15 cellular contexts compared by ENCODE assay signal in genomic region chr11:70506658-70506970, GRCh38.
DNase-seq lines count a peak whose midpoint lies in the region; ATAC-seq and TF ChIP-seq lines count a peak whose summit lies in the region.
"Had no signal": no experiment of that assay in that cellular context is flagged by ENCODE, and none has a peak within 500 bp of the region (broad histone marks: within the 10 kb centered on the region; RNA-seq: fewer than 3 reads in every experiment).

No MANE protein-coding gene starts in this region.

- H3K9me2 ChIP-seq in GM23248 (ENCODE audit: insufficient read depth) = no peaks in the 10 kb centered on the region

- in situ Hi-C loops in GM23248 (cut with MboI) = no loop called here

- ATAC-seq in Right ventricle myocardium superior (ENCODE audit: poor library complexity) = no peak
- no peak for ATAC-seq in left cardiac atrium
- no peak for ATAC-seq in aorta (ENCODE audit: low FRiP score)
- ATAC-seq: HCT116 had no signal

- CTCF ChIA-PET in activated naive CD4-positive, alpha-beta T cell treated with anti-CD3 and anti-CD28 coated beads for 36 hours (lab: Charles Lee) = no interaction called here

- H3K27ac Mint-ChIP-seq in chondrocyte (ENCODE audit: unreplicated experiment) = no peak overlapping the region
- H3K27ac Mint-ChIP-seq in activated naive CD4-positive, alpha-beta T cell treated with anti-CD3 and anti-CD28 coated beads for 36 hours = no peak overlapping the region
- H3K27ac Mint-ChIP-seq: CD8-positive, alpha-beta memory T cell had no signal

- no peak for TF ChIP-seq CTCF in chondrocyte (IDR thresholded peaks at IDR 0.05)

- WGBS in aorta, 2 donors = 84% methylated on average over 5 of the region's 5 CpGs
- 25 to 30% methylated on average over 5 of the region's 5 CpGs for WGBS in GM23248 (ENCODE audit: low coverage in 1 of 2, low lambda C conversion rate in 2 of 2, missing lambda C conversion rate in 2 of 2), 2 experiments

- no peaks in the 10 kb centered on the region for H3K36me3 Mint-ChIP-seq in chondrocyte (ENCODE audit: low read depth)
- no peaks in the 10 kb centered on the region for H3K36me3 Mint-ChIP-seq in activated naive CD4-positive, alpha-beta T cell treated with anti-CD3 and anti-CD28 coated beads for 36 hours (ENCODE audit: low read depth)
- H3K36me3 Mint-ChIP-seq: CD8-positive, alpha-beta memory T cell had no signal

- H3K79me2 ChIP-seq in GM23248 (ENCODE audit: insufficient read depth) = no peaks in the 10 kb centered on the region

- H2AFZ ChIP-seq in GM23248 = no peak overlapping the region

- DNase-seq in Right ventricle myocardium superior (peak; percentile 10), left cardiac atrium (no peak), chondrocyte (ENCODE audit: low spot score) (peak; percentile 46), posterior vena cava (ENCODE audit: low spot score) (peak; percentile 66), aorta (peak; percentile 17 to 59), GM23248 (no peak)
- no peak for DNase-seq in activated naive CD4-positive, alpha-beta T cell treated with anti-CD3 and anti-CD28 coated beads for 36 hours
- DNase-seq: 8988T, AML-193, DMS53, GF-D8, IMR-90 had no signal

- intact Hi-C loops in Right ventricle myocardium superior (cut with DNase I) (no loop called here), left cardiac atrium (cut with DNase I) (no loop called here), posterior vena cava (cut with DNase I) (loop anchor here in 1 of 2 donors (5.0 kb wide), 1 partner anchor 1834 kb away; no protein-coding TSS in a partner anchor), aorta (cut with DNase I) (no loop called here)
- intact Hi-C loops in activated naive CD4-positive, alpha-beta T cell treated with anti-CD3 and anti-CD28 coated beads for 36 hours (cut with micrococcal nuclease) = no loop called here

- H3K36me3 ChIP-seq in aorta (ENCODE audit: control insufficient read depth in 1 of 2, insufficient read depth in 2 of 2, low read length in 1 of 2) (no peaks in the 10 kb centered on the region), GM23248 (ENCODE audit: low read depth) (no peaks in the 10 kb centered on the region)
- H3K36me3 ChIP-seq: BLaER1 had no signal

- no peaks in the 10 kb centered on the region for H4K20me1 ChIP-seq in GM23248 (ENCODE audit: insufficient read depth)
- H4K20me1 ChIP-seq: BLaER1 had no signal

- H3F3A ChIP-seq in GM23248 (ENCODE audit: insufficient read depth) = no peaks in the 10 kb centered on the region

- H3K27ac ChIP-seq in aorta (ENCODE audit: low read depth in 1 of 2, low read length in 2 of 2) (no peak overlapping the region), GM23248 (no peak overlapping the region)
- H3K27ac ChIP-seq: BLaER1 had no signal

- no peaks in the 10 kb centered on the region for H3K27me3 Mint-ChIP-seq in chondrocyte (ENCODE audit: low read depth)
- peaks cover 4% of the 10 kb centered on the region for H3K27me3 Mint-ChIP-seq in activated naive CD4-positive, alpha-beta T cell treated with anti-CD3 and anti-CD28 coated beads for 36 hours (ENCODE audit: low read depth)

- no peak overlapping the region for H3K4me3 Mint-ChIP-seq in chondrocyte (ENCODE audit: unreplicated experiment)
- no peak overlapping the region for H3K4me3 Mint-ChIP-seq in activated naive CD4-positive, alpha-beta T cell treated with anti-CD3 and anti-CD28 coated beads for 36 hours
- H3K4me3 Mint-ChIP-seq: CD8-positive, alpha-beta memory T cell had no signal

- H3K27me3 ChIP-seq in aorta (ENCODE audit: control insufficient read depth in 1 of 2, insufficient read depth in 2 of 2, low read length in 1 of 2) (no peaks in the 10 kb centered on the region), GM23248 (replicated peaks; ENCODE audit: insufficient read depth) (no peaks in the 10 kb centered on the region)
- H3K27me3 ChIP-seq: BLaER1 had no signal

- H3K9me3 Mint-ChIP-seq in chondrocyte (ENCODE audit: low read depth) = peaks cover 2% of the 10 kb centered on the region
- H3K9me3 Mint-ChIP-seq in activated naive CD4-positive, alpha-beta T cell treated with anti-CD3 and anti-CD28 coated beads for 36 hours = peaks cover 4% of the 10 kb centered on the region

- H3K9me3 ChIP-seq in aorta (ENCODE audit: control insufficient read depth, low read length) (peaks cover 4% of the 10 kb centered on the region), GM23248 (ENCODE audit: low read depth) (no peaks in the 10 kb centered on the region)

- H3K4me1 Mint-ChIP-seq in chondrocyte (ENCODE audit: low read depth) = no peaks in the 10 kb centered on the region
- H3K4me1 Mint-ChIP-seq in activated naive CD4-positive, alpha-beta T cell treated with anti-CD3 and anti-CD28 coated beads for 36 hours (ENCODE audit: low read depth) = no peaks in the 10 kb centered on the region
- H3K4me1 Mint-ChIP-seq: CD8-positive, alpha-beta memory T cell had no signal

- no peak overlapping the region for H3K4me2 ChIP-seq in GM23248 (ENCODE audit: unreplicated experiment)

- no peak overlapping the region for H3K4me3 ChIP-seq in aorta (ENCODE audit: low read length in 2 of 2)
- no peak overlapping the region for H3K4me3 ChIP-seq in GM23248
- H3K4me3 ChIP-seq: BLaER1 had no signal

- no peak overlapping the region for H3K9ac ChIP-seq in GM23248
- H3K9ac ChIP-seq: BLaER1 had no signal

- no peaks in the 10 kb centered on the region for H3K4me1 ChIP-seq in aorta (ENCODE audit: control insufficient read depth in 1 of 2, insufficient read depth in 2 of 2, low read length in 2 of 2)
- H3K4me1 ChIP-seq in GM23248 (ENCODE audit: insufficient read depth) = no peaks in the 10 kb centered on the region

Comparison
In these comparisons a context has a peak if more than half of its experiments do, and no peak if none do; other contexts are left out.
1. DNase-seq: peak in Right ventricle myocardium superior (single experiment), chondrocyte (single experiment), posterior vena cava (single experiment) and aorta (2 of 2); none in left cardiac atrium (single experiment), activated naive CD4-positive, alpha-beta T cell treated with anti-CD3 and anti-CD28 coated beads for 36 hours (single experiment) and GM23248 (single experiment).